In genomic region chr17:79982986-79983385, GRCh38 we compare ENCODE assay signal across 26 cellular contexts. TPM values are rescaled to one million over a fixed set of nuclear protein-coding genes. Genes with fewer than 3 reads are reported as not detected.
DNase-seq lines count a peak whose midpoint lies in the region; ATAC-seq, FAIRE-seq and TF ChIP-seq lines count a peak whose summit lies in the region.
"Had no signal": no experiment of that assay in that cellular context is flagged by ENCODE, and none has a peak within 500 bp of the region (broad histone marks: within the 10 kb centered on the region; RNA-seq: fewer than 3 reads in every experiment).

No MANE protein-coding gene starts in this region.

- no peaks in the 10 kb centered on the region for H3K9me3 Mint-ChIP-seq in effector memory CD8-positive, alpha-beta T cell
- H3K9me3 Mint-ChIP-seq: activated naive CD4-positive, alpha-beta T cell treated with anti-CD3 and anti-CD28 coated beads, Interleukin-2, amount 50 U/mL, for 72 hours; activated T-helper 17 cell treated with anti-CD3 and anti-CD28 coated beads, Interleukin-2, amount 50 U/mL, for 72 hours; CD4-positive, alpha-beta T cell; IgD-negative memory B cell had no signal

- peak; percentile 11 for DNase-seq in activated CD4-positive, CD25-positive, alpha-beta regulatory T cell treated with anti-CD3 and anti-CD28 coated beads, Interleukin-2, amount 50 U/mL, for 72 hours
- DNase-seq in SK-N-MC (ENCODE audit: low read depth, low spot score) = no peak
- peak; percentile 44 for DNase-seq in kidney
- peak; percentile 42 for DNase-seq in posterior vena cava (ENCODE audit: low spot score)
- no peak for DNase-seq in effector memory CD8-positive, alpha-beta T cell
- DNase-seq in NCI-H2081 treated with DMSO at 0.1 percent for 48 hours (lab: John Stamatoyannopoulos, UW) = no peak
- DNase-seq: activated CD4-positive, alpha-beta T cell treated with anti-CD3 and anti-CD28 coated beads, Interleukin-2, amount 50 U/mL, for 4 hours; activated CD8-positive, alpha-beta memory T cell treated with anti-CD3 and anti-CD28 coated beads, Interleukin-2, amount 50 U/mL, for 4 hours; mammary epithelial cell; NCI-H1694; NCI-H2171; NCI-H524 treated with DMSO at 0.1 percent for 48 hours; stimulated activated naive CD4-positive, alpha-beta T cell treated with Interleukin-2 at 50 U/mL for 16 hours; T1000; testis had no signal

- H3K36me3 Mint-ChIP-seq in effector memory CD8-positive, alpha-beta T cell (ENCODE audit: insufficient read depth) = peaks cover 3% of the 10 kb centered on the region
- H3K36me3 Mint-ChIP-seq: activated naive CD4-positive, alpha-beta T cell treated with anti-CD3 and anti-CD28 coated beads, Interleukin-2, amount 50 U/mL, for 72 hours had no signal

- H3K9ac ChIP-seq in SK-N-MC (ENCODE audit: insufficient read length) (no peak overlapping the region), kidney (ENCODE audit: low read length in 2 of 2) (no peak overlapping the region)

- intact Hi-C loops in kidney (cut with DNase I) = no loop called here
- intact Hi-C loops in posterior vena cava (cut with DNase I) = loop anchor here in 1 of 2 donors (10.0 kb wide), 1 partner anchor 238 kb away; no protein-coding TSS in a partner anchor

- TF ChIP-seq CTCF in kidney (IDR thresholded peaks at IDR 0.05; ENCODE audit: borderline replicate concordance, extremely low read depth, insufficient read depth) = no peak

- peaks cover 7 to 9% of the 10 kb centered on the region in 2 donors for H3K4me1 ChIP-seq in kidney (ENCODE audit: control insufficient read depth in 1 of 2, insufficient read depth in 1 of 2, low read depth in 1 of 2, low read length in 2 of 2)

- no peak for FAIRE-seq in kidney (lab: Jason Lieb, UNC)
- FAIRE-seq: GM12891, H54 had no signal

- no peaks in the 10 kb centered on the region for H3K36me3 ChIP-seq in SK-N-MC (ENCODE audit: insufficient read depth, low read length)
- no peaks in the 10 kb centered on the region for H3K36me3 ChIP-seq in kidney (ENCODE audit: control insufficient read depth in 1 of 2, insufficient read depth in 2 of 2, low read length in 2 of 2)
- H3K36me3 ChIP-seq: prostate gland had no signal

- no peaks in the 10 kb centered on the region for H3K4me1 Mint-ChIP-seq in effector memory CD8-positive, alpha-beta T cell (ENCODE audit: low read depth in 2 of 2)
- H3K4me1 Mint-ChIP-seq: activated T-helper 17 cell treated with anti-CD3 and anti-CD28 coated beads, Interleukin-2, amount 50 U/mL, for 72 hours; IgD-negative memory B cell had no signal

- H3K27ac ChIP-seq in SK-N-MC (peak overlapping the region; percentile 61), kidney (ENCODE audit: low read depth in 2 of 2, low read length in 2 of 2) (no peak overlapping the region)
- H3K27ac ChIP-seq: 22Rv1, epithelial cell of prostate, prostate gland, testis had no signal

- H3K27ac Mint-ChIP-seq in effector memory CD8-positive, alpha-beta T cell = no peak overlapping the region
- H3K27ac Mint-ChIP-seq: activated naive CD4-positive, alpha-beta T cell treated with anti-CD3 and anti-CD28 coated beads, Interleukin-2, amount 50 U/mL, for 72 hours; activated T-helper 17 cell treated with anti-CD3 and anti-CD28 coated beads, Interleukin-2, amount 50 U/mL, for 72 hours; CD4-positive, alpha-beta T cell; IgD-negative memory B cell had no signal

- no peak overlapping the region for H3K4me3 ChIP-seq in SK-N-MC
- H3K4me3 ChIP-seq in kidney (ENCODE audit: low read length in 2 of 2) = no peak overlapping the region
- H3K4me3 ChIP-seq: prostate gland, testis had no signal

- H3K27me3 Mint-ChIP-seq in effector memory CD8-positive, alpha-beta T cell = no peaks in the 10 kb centered on the region
- H3K27me3 Mint-ChIP-seq: activated T-helper 17 cell treated with anti-CD3 and anti-CD28 coated beads, Interleukin-2, amount 50 U/mL, for 72 hours; CD4-positive, alpha-beta T cell had no signal

- ATAC-seq in activated CD4-positive, CD25-positive, alpha-beta regulatory T cell treated with anti-CD3 and anti-CD28 coated beads, Interleukin-2, amount 50 U/mL, for 24 hours = no peak
- no peak for ATAC-seq in GM21367 (IDR thresholded peaks at IDR 0.05; ENCODE audit: unreplicated experiment)
- no peak for ATAC-seq in effector memory CD8-positive, alpha-beta T cell (replicated peaks)
- ATAC-seq: activated naive CD4-positive, alpha-beta T cell treated with anti-CD3 and anti-CD28 coated beads, Interleukin-2, amount 50 U/mL, for 72 hours; activated T-helper 17 cell treated with anti-CD3 and anti-CD28 coated beads, Interleukin-2, amount 50 U/mL, for 72 hours had no signal

- H3K4me3 Mint-ChIP-seq in effector memory CD8-positive, alpha-beta T cell = no peak overlapping the region
- H3K4me3 Mint-ChIP-seq: activated T-helper 17 cell treated with anti-CD3 and anti-CD28 coated beads, Interleukin-2, amount 50 U/mL, for 72 hours; CD4-positive, alpha-beta T cell; IgD-negative memory B cell had no signal

- H3K9me3 ChIP-seq in SK-N-MC (ENCODE audit: low read depth, low read length) (no peaks in the 10 kb centered on the region), kidney (ENCODE audit: control insufficient read depth in 1 of 2, low read length in 2 of 2) (no peaks in the 10 kb centered on the region)
- H3K9me3 ChIP-seq: prostate gland, testis had no signal

RNA-seq across cellular contexts. Expression of gene TBC1D16, which starts 52.7 kb away (rescaled TPM):
- total RNA-seq in kidney (68.0 TPM), posterior vena cava (10 to 100 TPM; 38.9 to 57.9 TPM)
- 9.1 TPM for polyA plus RNA-seq in kidney (ENCODE audit: insufficient read depth, low read depth, low replicate concordance)

RNA-seq across cellular contexts. Expression of gene CCDC40, which starts 53.5 kb away (rescaled TPM):
- total RNA-seq in kidney = 22.6 TPM
- 5.1 TPM for polyA plus RNA-seq in kidney (ENCODE audit: insufficient read depth, low read depth, low replicate concordance)
- 10 to 100 TPM in 1 of 2 donors, 1 to 10 TPM in 1; 6.2 to 10.4 TPM for total RNA-seq in posterior vena cava
- polyA plus RNA-seq: IgD-negative memory B cell had no signal

Comparison
In these comparisons a context has a peak if more than half of its experiments do, and no peak if none do; other contexts are left out.
1. DNase-seq: peak in activated CD4-positive, CD25-positive, alpha-beta regulatory T cell treated with anti-CD3 and anti-CD28 coated beads, Interleukin-2, amount 50 U/mL, for 72 hours (single experiment), kidney (single experiment) and posterior vena cava (single experiment); none in SK-N-MC (single experiment), effector memory CD8-positive, alpha-beta T cell (0 of 3) and NCI-H2081 treated with DMSO at 0.1 percent for 48 hours (single experiment).